12 cellular contexts compared by ENCODE assay signal in the genomic region with DNA sequence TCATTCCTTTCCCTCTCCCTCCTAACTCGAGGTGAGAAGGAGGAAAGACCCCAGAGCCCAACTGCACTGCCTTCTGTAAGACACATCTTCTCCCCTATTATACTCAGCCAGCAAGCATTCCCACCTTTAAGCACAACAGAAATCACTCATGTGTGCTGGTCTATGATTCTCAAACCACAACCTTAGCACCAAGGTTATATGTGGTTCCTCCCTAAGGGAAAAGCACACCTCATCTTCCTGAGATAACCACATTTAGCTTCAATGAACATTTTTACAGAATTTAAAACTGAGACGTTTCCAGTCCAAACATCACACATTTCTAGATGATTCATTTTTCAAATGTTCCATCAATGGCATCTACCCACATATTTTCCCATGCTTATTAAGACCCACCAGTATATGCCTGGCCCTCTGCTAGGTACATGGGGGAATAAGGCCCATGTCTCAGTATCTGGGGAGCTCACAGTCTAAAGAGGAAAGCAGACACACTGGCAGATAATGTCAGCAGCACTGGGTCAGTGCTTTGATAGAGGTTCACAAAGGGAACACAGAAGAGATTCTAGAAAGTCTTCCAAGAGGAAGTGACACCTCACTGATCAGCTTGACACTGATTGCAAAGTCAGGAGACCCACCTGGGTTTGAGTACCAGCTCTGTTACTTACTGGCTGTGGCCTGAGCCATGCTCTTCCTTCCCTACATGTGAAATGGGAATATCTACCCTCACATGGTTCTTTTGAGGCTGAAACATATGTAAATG.
DNase-seq lines count a peak whose midpoint lies in the region; ATAC-seq and FAIRE-seq lines count a peak whose summit lies in the region.
"Had no signal": no experiment of that assay in that cellular context is flagged by ENCODE, and none has a peak within 500 bp of the region (broad histone marks: within the 10 kb centered on the region; RNA-seq: fewer than 3 reads in every experiment).

No MANE protein-coding gene starts in this region.

- FAIRE-seq in RCC 7860 (lab: Jason Lieb, UNC) = peak; percentile 90
- FAIRE-seq: bronchial epithelial cell, TTC549 had no signal

- H3K27ac Mint-ChIP-seq in naive B cell = peak overlapping the region in 3 of 6 donors; percentile 3 to 90 (median 59)
- H3K27ac Mint-ChIP-seq: neural progenitor cell had no signal

- peaks cover 36 to 66% (median 48%) of the 10 kb centered on the region in 3 donors for H3K4me1 Mint-ChIP-seq in naive B cell

- H3K9me3 Mint-ChIP-seq in naive B cell = no peaks in the 10 kb centered on the region

- DNase-seq in RCC 7860 (ENCODE audit: low spot score) (peak; percentile 54), naive B cell (no peak), NOMO-1 treated with DMSO at 0.1 percent for 48 hours (lab: John Stamatoyannopoulos, UW; ENCODE audit: unreplicated experiment) (no peak), NCI-H345 treated with DMSO at 0.1 percent for 48 hours (lab: John Stamatoyannopoulos, UW; ENCODE audit: unreplicated experiment) (no peak), NCI-H510A (lab: John Stamatoyannopoulos, UW) (no peak)
- DNase-seq: left ventricle myocardium inferior, transverse colon had no signal

- H3K4me3 Mint-ChIP-seq in naive B cell = peak overlapping the region in 5 of 8 donors; percentile 0 to 64 (median 26)
- H3K4me3 Mint-ChIP-seq: neural progenitor cell had no signal

- no peaks in the 10 kb centered on the region for H3K27me3 Mint-ChIP-seq in naive B cell

- peak; percentile 46 for ATAC-seq in GM18867 (IDR thresholded peaks at IDR 0.05; ENCODE audit: unreplicated experiment)
- ATAC-seq in HG02798 (IDR thresholded peaks at IDR 0.05; ENCODE audit: poor library complexity, unreplicated experiment) = peak; percentile 59
- ATAC-seq in naive B cell (ENCODE audit: low read depth in 2 of 2) = peak; percentile 85 to 88

- peaks cover 0 to 11% of the 10 kb centered on the region in 2 donors for H3K36me3 Mint-ChIP-seq in naive B cell
